ENCODE assay signal across 9 cellular contexts in the genomic region with DNA sequence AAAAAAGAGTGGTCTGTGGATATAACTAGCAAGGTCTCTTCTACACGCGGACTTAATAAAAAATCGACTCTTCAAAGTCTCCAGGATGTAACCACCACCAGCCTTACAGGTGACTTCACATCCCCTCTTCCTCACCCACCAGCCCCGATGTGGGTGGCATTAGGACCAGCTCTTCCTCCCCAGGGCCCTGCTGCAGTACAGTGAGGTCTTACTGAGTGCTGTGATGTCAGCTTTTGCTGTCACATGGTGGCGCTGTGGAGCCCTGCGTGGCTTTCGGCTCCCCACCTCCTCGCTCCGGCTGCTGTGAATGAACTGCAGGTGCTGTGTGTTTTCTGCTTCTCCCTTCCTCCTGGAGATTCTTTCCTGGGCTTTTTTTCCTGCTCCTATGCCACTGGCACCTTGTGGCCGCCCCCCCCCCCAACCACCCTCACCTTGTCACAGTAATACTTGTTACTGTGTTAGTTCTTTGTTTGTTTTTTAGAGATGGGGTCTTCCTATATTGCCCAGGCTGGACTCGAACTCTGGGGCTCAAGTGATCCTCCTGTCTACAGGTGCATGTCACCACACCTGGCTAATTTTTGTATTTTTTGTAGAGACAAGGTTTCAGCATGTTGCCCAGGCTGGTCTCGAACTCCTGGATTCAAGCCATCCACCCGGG. TPM values are rescaled to one million over a fixed set of nuclear protein-coding genes. Genes with fewer than 3 reads are reported as not detected.
A peak's percentile ranks its signal among the peaks of the same experiment; 100 is the strongest.
DNase-seq lines count a peak whose midpoint lies in the region; ATAC-seq and TF ChIP-seq lines count a peak whose summit lies in the region.
"Had no signal": no experiment of that assay in that cellular context is flagged by ENCODE, and none has a peak within 500 bp of the region (broad histone marks: within the 10 kb centered on the region; RNA-seq: fewer than 3 reads in every experiment).

No MANE protein-coding gene starts in this region.

- peak overlapping the region; percentile 33 for H3K4me3 Mint-ChIP-seq in activated T-cell treated with anti-CD3 and anti-CD28 coated beads, Interleukin-2, amount 50 U/mL, for 4 hours
- H3K4me3 Mint-ChIP-seq in stimulated activated naive CD8-positive, alpha-beta T cell treated with anti-CD3 and anti-CD28 coated beads, Interleukin-15, Interleukin-2, amounts not matched to agents 100 ng/mL and 50 ng/mL, for 24 hours, result peak overlapping the region; percentile 40

- peaks cover 13% of the 10 kb centered on the region for H3K4me1 Mint-ChIP-seq in activated T-cell treated with anti-CD3 and anti-CD28 coated beads, Interleukin-2, amount 50 U/mL, for 4 hours (ENCODE audit: low read depth)
- H3K4me1 Mint-ChIP-seq in stimulated activated naive CD8-positive, alpha-beta T cell treated with anti-CD3 and anti-CD28 coated beads, Interleukin-15, Interleukin-2, amounts not matched to agents 100 ng/mL and 50 ng/mL, for 24 hours (ENCODE audit: low read depth), result peaks cover 11% of the 10 kb centered on the region

- DNase-seq in RKO (ENCODE audit: low spot score) (peak; percentile 89), fibroblast of lung (ENCODE audit: low read depth in 2 of 2) (peak; percentile 68 to 70)
- peak; percentile 84 for DNase-seq in activated T-cell treated with anti-CD3 and anti-CD28 coated beads, Interleukin-2, amount 50 U/mL, for 4 hours

- H3K36me3 ChIP-seq in Loucy (ENCODE audit: insufficient read depth, low read length) (no peaks in the 10 kb centered on the region), fibroblast of lung (ENCODE audit: control insufficient read depth, insufficient read depth, low read length) (no peaks in the 10 kb centered on the region), neural cell (ENCODE audit: insufficient read depth, low read length) (no peaks in the 10 kb centered on the region)
- H3K36me3 ChIP-seq: BLaER1 had no signal

- H3K4me3 ChIP-seq in Loucy (ENCODE audit: low read length, poor library complexity, severe bottlenecking) (no peak overlapping the region), fibroblast of lung (replicated peaks in 1 of 4; ENCODE audit: control extremely low read depth in 1 of 4, insufficient read depth in 1 of 4, low read depth in 3 of 4, low read length in 4 of 4) (no peak overlapping the region), neural cell (ENCODE audit: low read length) (no peak overlapping the region)
- H3K4me3 ChIP-seq: BLaER1 had no signal

- H3K79me2 ChIP-seq in Loucy (ENCODE audit: insufficient read depth, low read length) (no peaks in the 10 kb centered on the region), fibroblast of lung (ENCODE audit: control insufficient read depth, insufficient read depth, low read length) (no peaks in the 10 kb centered on the region), neural cell (replicated peaks; ENCODE audit: insufficient read depth, low read length) (no peaks in the 10 kb centered on the region)

- TF ChIP-seq CTCF in 22Rv1 (IDR thresholded peaks at IDR 0.05), result peak; percentile 95
- peak; percentile 81 for TF ChIP-seq CTCF in Loucy (conservative IDR thresholded peaks at IDR 0.05; ENCODE audit: low read length)
- peak; percentile 78 to 89 for TF ChIP-seq CTCF in fibroblast of lung (conservative IDR thresholded peaks at IDR 0.05 in 1 of 2, IDR thresholded peaks at IDR 0.05 in 1 of 2; ENCODE audit: low read depth in 1 of 2, low read length in 2 of 2)
- TF ChIP-seq CTCF in neural cell (IDR thresholded peaks at IDR 0.05; ENCODE audit: poor library complexity, severe bottlenecking), result peak; percentile 89

- no peaks in the 10 kb centered on the region for H3K9me3 Mint-ChIP-seq in activated T-cell treated with anti-CD3 and anti-CD28 coated beads, Interleukin-2, amount 50 U/mL, for 4 hours
- H3K9me3 Mint-ChIP-seq in stimulated activated naive CD8-positive, alpha-beta T cell treated with anti-CD3 and anti-CD28 coated beads, Interleukin-15, Interleukin-2, amounts not matched to agents 100 ng/mL and 50 ng/mL, for 24 hours, result no peaks in the 10 kb centered on the region

- H2AFZ ChIP-seq in Loucy (ENCODE audit: low read length), result no peak overlapping the region
- no peak overlapping the region for H2AFZ ChIP-seq in fibroblast of lung (ENCODE audit: low read length)
- H2AFZ ChIP-seq in neural cell (ENCODE audit: low read depth, low read length), result no peak overlapping the region

- H3K4me2 ChIP-seq in Loucy (ENCODE audit: low read depth, low read length, poor library complexity, severe bottlenecking), result no peak overlapping the region
- H3K4me2 ChIP-seq in fibroblast of lung (ENCODE audit: extremely low read depth, insufficient read depth, low read length), result no peak overlapping the region
- H3K4me2 ChIP-seq in neural cell (ENCODE audit: low read length), result no peak overlapping the region
- H3K4me2 ChIP-seq: BLaER1 had no signal

- H3K27ac ChIP-seq in 22Rv1 (no peak overlapping the region), fibroblast of lung (ENCODE audit: insufficient read depth, low read length) (no peak overlapping the region), neural cell (ENCODE audit: low read length) (no peak overlapping the region)
- H3K27ac ChIP-seq: BLaER1 had no signal

- no peaks in the 10 kb centered on the region for H3K9me3 ChIP-seq in Loucy (ENCODE audit: insufficient read depth, low read depth, low read length)
- H3K9me3 ChIP-seq in fibroblast of lung (ENCODE audit: control insufficient read depth, insufficient read depth, low read depth, low read length), result no peaks in the 10 kb centered on the region
- no peaks in the 10 kb centered on the region for H3K9me3 ChIP-seq in neural cell (ENCODE audit: low read length)
- H3K9me3 ChIP-seq: BLaER1 had no signal

- H4K20me1 ChIP-seq in Loucy (ENCODE audit: insufficient read depth, low read length, poor library complexity, severe bottlenecking) (no peaks in the 10 kb centered on the region), fibroblast of lung (ENCODE audit: control insufficient read depth, extremely low read depth, insufficient read depth, low read length) (no peaks in the 10 kb centered on the region), neural cell (ENCODE audit: insufficient read depth) (no peaks in the 10 kb centered on the region)
- H4K20me1 ChIP-seq: BLaER1 had no signal

- peaks cover 12% of the 10 kb centered on the region for H3K27me3 Mint-ChIP-seq in activated T-cell treated with anti-CD3 and anti-CD28 coated beads, Interleukin-2, amount 50 U/mL, for 4 hours (ENCODE audit: low read depth)
- peaks cover 18% of the 10 kb centered on the region for H3K27me3 Mint-ChIP-seq in stimulated activated naive CD8-positive, alpha-beta T cell treated with anti-CD3 and anti-CD28 coated beads, Interleukin-15, Interleukin-2, amounts not matched to agents 100 ng/mL and 50 ng/mL, for 24 hours

- peak; percentile 57 for ATAC-seq in GM19025 (IDR thresholded peaks at IDR 0.05; ENCODE audit: low read depth, unreplicated experiment)
- peak; percentile 98 for ATAC-seq in activated T-cell treated with anti-CD3 and anti-CD28 coated beads, Interleukin-2, amount 50 U/mL, for 4 hours

- no peaks in the 10 kb centered on the region for H3F3A ChIP-seq in Loucy (ENCODE audit: low read depth)
- no peaks in the 10 kb centered on the region for H3F3A ChIP-seq in neural cell (ENCODE audit: insufficient read depth, low read length, poor library complexity, severe bottlenecking)

- peak overlapping the region; percentile 79 for H3K27ac Mint-ChIP-seq in stimulated activated naive CD8-positive, alpha-beta T cell treated with anti-CD3 and anti-CD28 coated beads, Interleukin-15, Interleukin-2, amounts not matched to agents 100 ng/mL and 50 ng/mL, for 24 hours

- TF ChIP-seq EP300 in neural cell (conservative IDR thresholded peaks at IDR 0.05; ENCODE audit: poor library complexity, severe bottlenecking), result no peak

- no peaks in the 10 kb centered on the region for H3K27me3 ChIP-seq in Loucy (ENCODE audit: insufficient read depth, low read length, poor library complexity, severe bottlenecking)
- peaks cover 10% of the 10 kb centered on the region for H3K27me3 ChIP-seq in fibroblast of lung (ENCODE audit: control insufficient read depth, insufficient read depth, low read length)
- no peaks in the 10 kb centered on the region for H3K27me3 ChIP-seq in neural cell (ENCODE audit: insufficient read depth, low read depth, low read length)
- H3K27me3 ChIP-seq: BLaER1 had no signal

- H3K9ac ChIP-seq in Loucy (ENCODE audit: low read depth, low read length, poor library complexity, severe bottlenecking), result no peak overlapping the region
- no peak overlapping the region for H3K9ac ChIP-seq in fibroblast of lung (ENCODE audit: insufficient read depth, low read length)
- H3K9ac ChIP-seq in neural cell (ENCODE audit: low read length), result no peak overlapping the region
- H3K9ac ChIP-seq: BLaER1 had no signal

- no peaks in the 10 kb centered on the region for H3K9me2 ChIP-seq in Loucy (replicated peaks; ENCODE audit: low read depth, low read length)
- no peaks in the 10 kb centered on the region for H3K9me2 ChIP-seq in neural cell (ENCODE audit: insufficient read depth, low read length)

- H3K4me1 ChIP-seq in Loucy (ENCODE audit: insufficient read depth, low read length, poor library complexity, severe bottlenecking), result no peaks in the 10 kb centered on the region
- H3K4me1 ChIP-seq in fibroblast of lung (ENCODE audit: control insufficient read depth, extremely low read depth, insufficient read depth, low read length), result no peaks in the 10 kb centered on the region

- no peaks in the 10 kb centered on the region for H3K36me3 Mint-ChIP-seq in activated T-cell treated with anti-CD3 and anti-CD28 coated beads, Interleukin-2, amount 50 U/mL, for 4 hours (ENCODE audit: insufficient read depth)
- no peaks in the 10 kb centered on the region for H3K36me3 Mint-ChIP-seq in stimulated activated naive CD8-positive, alpha-beta T cell treated with anti-CD3 and anti-CD28 coated beads, Interleukin-15, Interleukin-2, amounts not matched to agents 100 ng/mL and 50 ng/mL, for 24 hours (ENCODE audit: low read depth)

- peak; percentile 81 for TF ChIP-seq RAD21 in neural cell (conservative IDR thresholded peaks at IDR 0.05)

RNA-seq across cellular contexts. Expression of a gene that starts 15.8 kb away (rescaled TPM):
- total RNA-seq in activated T-cell treated with anti-CD3 and anti-CD28 coated beads, Interleukin-2, amount 50 U/mL, for 4 hours, result 100 to 1,000 TPM; 106 to 120 (median 111) TPM
- 27.5 and 42.8 TPM in 2 replicates for total RNA-seq in fibroblast of lung
- 33.3 and 37.0 TPM in 2 replicates for polyA plus RNA-seq in fibroblast of lung
- 33.7 and 34.4 TPM in 2 replicates for polyA plus RNA-seq in fibroblast of lung (2012)
- 64.7 and 74.7 TPM in 2 replicates for polyA minus RNA-seq in fibroblast of lung (ENCODE audit: low replicate concordance)
- 23.6 and 43.0 TPM in 2 replicates for polyA plus RNA-seq in neural cell
- polyA minus RNA-seq in neural cell, result 55.8 and 60.7 TPM in 2 replicates
